Comparison of ENCODE assay signal across 8 cellular contexts in the genomic region with DNA sequence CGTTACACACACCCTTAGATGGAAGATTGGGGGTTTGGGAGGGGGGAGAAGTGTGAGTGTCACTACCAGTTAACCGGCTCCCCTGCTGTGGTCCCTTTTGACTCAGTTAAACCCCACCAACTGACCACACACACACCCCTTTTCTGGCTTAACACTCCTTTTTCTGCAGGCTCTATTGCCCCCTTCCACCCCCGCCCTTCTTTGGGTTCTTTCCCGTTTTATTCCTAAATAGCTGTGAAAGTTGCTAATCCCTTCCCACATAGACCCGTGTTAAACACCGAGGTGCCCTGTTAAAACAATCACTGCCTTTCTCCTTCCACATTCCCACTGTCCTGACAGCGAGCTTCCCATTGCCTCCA. TPM values are rescaled to one million over a fixed set of nuclear protein-coding genes. Genes with fewer than 3 reads are reported as not detected.
DNase-seq lines count a peak whose midpoint lies in the region; ATAC-seq and TF ChIP-seq lines count a peak whose summit lies in the region.

No MANE protein-coding gene starts in this region.

- POLR2A ChIA-PET in T-cell (lab: Charles Lee), result interaction anchor here (0.6 to 0.7 kb wide), 4 partner anchors 62 to 857 kb away, joined by 3 to 4 read pairs (median 3); no protein-coding TSS in a partner anchor

- in situ Hi-C loops in G401 (cut with HindIII; ENCODE audit: low sequenced_read_pairs), result no loop called here

- H3K27ac Mint-ChIP-seq in T-cell, result peak overlapping the region; percentile 92 to 97

- H3K36me3 Mint-ChIP-seq in T-cell, result no peaks in the 10 kb centered on the region

- no peak for ATAC-seq in T-cell (replicated peaks in 1 of 4)
- no peak for ATAC-seq in psoas muscle
- ATAC-seq in HG02798 (IDR thresholded peaks at IDR 0.05; ENCODE audit: poor library complexity, unreplicated experiment), result no peak
- no peak for ATAC-seq in GM21529 (IDR thresholded peaks at IDR 0.05; ENCODE audit: unreplicated experiment)

- H3K36me3 ChIP-seq in psoas muscle (ENCODE audit: insufficient read depth in 1 of 2, low read depth in 1 of 2), result no peaks in the 10 kb centered on the region

- TF ChIP-seq CTCF in fibroblast of mammary gland (conservative IDR thresholded peaks at IDR 0.05; ENCODE audit: control insufficient read depth, insufficient read depth, low read depth, low read length) (no peak), psoas muscle (IDR thresholded peaks at IDR 0.05) (no peak)

- 8 to 11% (median 9%) methylated on average over 7 of the region's 7 CpGs for WGBS in psoas muscle, 3 donors

- H3K27me3 Mint-ChIP-seq in T-cell, result peaks cover 0 to 2% of the 10 kb centered on the region in 2 donors

- no peaks in the 10 kb centered on the region for H3K27me3 ChIP-seq in psoas muscle (ENCODE audit: insufficient read depth in 3 of 3, low read length in 2 of 3)

- peaks cover 12% of the 10 kb centered on the region for H3K4me1 ChIP-seq in psoas muscle

- H3K4me3 ChIP-seq in fibroblast of mammary gland (ENCODE audit: control insufficient read depth, low read depth, low read length) (peak overlapping the region; percentile 42), psoas muscle (peak overlapping the region; percentile 88)

- no peaks in the 10 kb centered on the region for H3K9me3 ChIP-seq in psoas muscle

- peak overlapping the region; percentile 86 to 88 (median 87) for H3K4me3 Mint-ChIP-seq in T-cell

- CTCF ChIA-PET in T-cell (lab: Charles Lee), result interaction anchor here (0.6 to 0.7 kb wide), 2 partner anchors 43 to 247 kb away, joined by 3 to 4 read pairs; no protein-coding TSS in a partner anchor

- H3K4me1 Mint-ChIP-seq in T-cell, result peaks cover 24 to 32% (median 31%) of the 10 kb centered on the region in 3 donors

- intact Hi-C loops in psoas muscle (cut with DNase I), result loop anchor here (5.0 to 10.0 kb wide), 4 partner anchors 66 to 384 kb away; no protein-coding TSS in a partner anchor

- no peaks in the 10 kb centered on the region for H3K9me3 Mint-ChIP-seq in T-cell

- peak overlapping the region; percentile 95 for H3K27ac ChIP-seq in psoas muscle

- peak; percentile 71 for DNase-seq in G401 (ENCODE audit: low spot score)
- no peak for DNase-seq in T-cell
- DNase-seq in fibroblast of mammary gland (ENCODE audit: low read depth), result no peak
- DNase-seq in psoas muscle, result no peak
- DNase-seq in SIG-M5 (lab: John Stamatoyannopoulos, UW), result no peak
- no peak for DNase-seq in HUDEP-2 (lab: John Stamatoyannopoulos, UW; ENCODE audit: unreplicated experiment in 76 of 76)

RNA-seq across cellular contexts. Expression of a gene that starts 3.7 kb away (rescaled TPM):
- not detected in 2 replicates for total RNA-seq in G401 (2014; rRNA removed; shearing (Covaris generic))
- total RNA-seq in T-cell, result 10 to 100 TPM; 33.5 to 60.4 (median 34.5) TPM
- 10 to 100 TPM in 2 of 4 donors, 1 to 10 TPM in 2; 7.5 to 17.9 (median 13.1) TPM for total RNA-seq in psoas muscle
- 1 to 10 TPM in 2 of 3 donors, under 1 TPM in 1; 0.70 to 3.6 (median 1.3) TPM for polyA plus RNA-seq in psoas muscle
